In genomic region chr6:134590449-134590848, GRCh38 we compare ENCODE assay signal across 20 cellular contexts.
A peak's percentile ranks its signal among the peaks of the same experiment; 100 is the strongest.
DNase-seq lines count a peak whose midpoint lies in the region; ATAC-seq and TF ChIP-seq lines count a peak whose summit lies in the region.
"Had no signal": no experiment of that assay in that cellular context is flagged by ENCODE, and none has a peak within 500 bp of the region (broad histone marks: within the 10 kb centered on the region; RNA-seq: fewer than 3 reads in every experiment).

No MANE protein-coding gene starts in this region.

- no peak overlapping the region for H2BK15ac ChIP-seq in mesenchymal stem cell (ENCODE audit: low read depth, poor library complexity, severe bottlenecking)

- H3K4me3 ChIP-seq in astrocyte of the spinal cord (ENCODE audit: low read depth, low read length) = no peak overlapping the region
- no peak overlapping the region for H3K4me3 ChIP-seq in mesenchymal stem cell (ENCODE audit: insufficient read depth in 1 of 2, low read depth in 1 of 2, low read length in 2 of 2)
- H3K4me3 ChIP-seq in upper lobe of left lung = no peak overlapping the region
- H3K4me3 ChIP-seq: neural progenitor cell, sigmoid colon, uterus had no signal

- in situ Hi-C loops in astrocyte of the spinal cord (cut with HindIII; ENCODE audit: low sequenced_read_pairs) = no loop called here

- H2AK5ac ChIP-seq in mesenchymal stem cell (ENCODE audit: low read length, severe bottlenecking) = no peak overlapping the region

- no peak overlapping the region for H3K4me2 ChIP-seq in mesenchymal stem cell (ENCODE audit: low read length, poor library complexity, severe bottlenecking)
- H3K4me2 ChIP-seq: neural progenitor cell had no signal

- H3K9me3 ChIP-seq in mesenchymal stem cell (ENCODE audit: control insufficient read depth, low read length) (no peaks in the 10 kb centered on the region), upper lobe of left lung (no peaks in the 10 kb centered on the region)
- H3K9me3 ChIP-seq: sigmoid colon, uterus had no signal

- no peaks in the 10 kb centered on the region for H3K36me3 ChIP-seq in mesenchymal stem cell (ENCODE audit: control insufficient read depth in 1 of 2, insufficient read depth in 2 of 2, low read depth in 1 of 2, low read length in 2 of 2)
- no peaks in the 10 kb centered on the region for H3K36me3 ChIP-seq in upper lobe of left lung
- H3K36me3 ChIP-seq: neural progenitor cell, sigmoid colon, uterus had no signal

- TF ChIP-seq CTCF in astrocyte of the spinal cord (IDR thresholded peaks at IDR 0.05; ENCODE audit: low read depth, low read length) = no peak
- no peak for TF ChIP-seq CTCF in upper lobe of left lung (IDR thresholded peaks at IDR 0.05)

- H3K27ac ChIP-seq in mesenchymal stem cell (ENCODE audit: low read length, poor library complexity, severe bottlenecking) (no peak overlapping the region), upper lobe of left lung (no peak overlapping the region)
- H3K27ac ChIP-seq: neural progenitor cell, sigmoid colon, uterus had no signal

- H3K18ac ChIP-seq in mesenchymal stem cell (ENCODE audit: low read depth in 1 of 2, low read length in 2 of 2) = no peak overlapping the region

- ATAC-seq in upper lobe of left lung (ENCODE audit: low FRiP score in 2 of 2) (no peak), HG02623 (IDR thresholded peaks at IDR 0.05; ENCODE audit: unreplicated experiment) (no peak)
- ATAC-seq: activated naive CD8-positive, alpha-beta T cell treated with anti-CD3 and anti-CD28 coated beads, Interleukin-2, amount 50 U/mL, for 24 hours; Right ventricle myocardium inferior; stimulated activated naive B cell treated with anti-CD40 and anti-IgM and Interleukin-4, amounts not matched to agents 10 μg/mL and 1 μg/mL and 100 μg/mL, for 72 hours had no signal

- H3K23ac ChIP-seq in mesenchymal stem cell (ENCODE audit: low read length in 2 of 2) = no peak overlapping the region

- no peak for TF ChIP-seq EP300 in upper lobe of left lung (IDR thresholded peaks at IDR 0.05)

- no peak overlapping the region for H2BK12ac ChIP-seq in mesenchymal stem cell (ENCODE audit: low read length in 2 of 2)

- H4K8ac ChIP-seq in mesenchymal stem cell (ENCODE audit: low read length) = no peak overlapping the region

- no peak overlapping the region for H3K4ac ChIP-seq in mesenchymal stem cell (ENCODE audit: low read depth in 1 of 2, low read length in 2 of 2)

- peak overlapping the region; percentile 65 for H3K9ac ChIP-seq in mesenchymal stem cell (ENCODE audit: low read length)
- H3K9ac ChIP-seq: neural progenitor cell had no signal

- H3K79me1 ChIP-seq in mesenchymal stem cell (replicated peaks; ENCODE audit: low read length, poor library complexity, severe bottlenecking) = no peaks in the 10 kb centered on the region

- H2AFZ ChIP-seq in mesenchymal stem cell (ENCODE audit: low read depth, low read length) = no peak overlapping the region
- H2AFZ ChIP-seq: neural progenitor cell had no signal

- WGBS in mesenchymal stem cell = 94% methylated on average over 7 of the region's 7 CpGs
- 90 to 93% methylated on average over 7 of the region's 7 CpGs for WGBS in upper lobe of left lung, 2 donors

- H3K27me3 ChIP-seq in mesenchymal stem cell (ENCODE audit: control insufficient read depth in 1 of 2, insufficient read depth in 1 of 2, low read length in 2 of 2) (no peaks in the 10 kb centered on the region), upper lobe of left lung (no peaks in the 10 kb centered on the region)
- H3K27me3 ChIP-seq: neural progenitor cell, sigmoid colon, uterus had no signal

- no peak overlapping the region for H3K14ac ChIP-seq in mesenchymal stem cell (ENCODE audit: low read length in 2 of 2)

- no peak overlapping the region for H2BK5ac ChIP-seq in mesenchymal stem cell (ENCODE audit: low read depth, low read length, poor library complexity, severe bottlenecking)

- peaks cover 2% of the 10 kb centered on the region for H3K4me1 ChIP-seq in mesenchymal stem cell (ENCODE audit: control insufficient read depth, insufficient read depth, low read depth, low read length)
- no peaks in the 10 kb centered on the region for H3K4me1 ChIP-seq in upper lobe of left lung
- H3K4me1 ChIP-seq: neural progenitor cell, sigmoid colon, uterus had no signal

- DNase-seq in AG08396 (ENCODE audit: low spot score) (peak; percentile 9), LHCN-M2 (ENCODE audit: low read depth) (peak; percentile 10), astrocyte of the spinal cord (ENCODE audit: low read depth, low spot score) (peak; percentile 40), mesenchymal stem cell (no peak), upper lobe of left lung (no peak), NCI-H345 (lab: John Stamatoyannopoulos, UW) (no peak)
- DNase-seq in activated CD4-positive, CD25-positive, alpha-beta regulatory T cell (lab: John Stamatoyannopoulos, UW) = no peak
- DNase-seq: activated naive CD8-positive, alpha-beta T cell treated with anti-CD3 and anti-CD28 coated beads, Interleukin-2, amount 50 U/mL, for 24 hours; activated T-cell treated with anti-CD3 and anti-CD28 coated beads, Interleukin-2, amount 50 U/mL, for 48 hours; DMS 273 treated with DMSO at 0.1 percent for 48 hours; H9; Kasumi-1; NCI-H187; NCI-H69; sigmoid colon; stimulated activated naive B cell treated with anti-CD40 and anti-IgM and Interleukin-4, amounts not matched to agents 10 μg/mL and 1 μg/mL and 100 μg/mL, for 72 hours; uterus had no signal

- H2BK120ac ChIP-seq in mesenchymal stem cell (ENCODE audit: low read depth, low read length) = no peak overlapping the region

- no peak overlapping the region for H4K91ac ChIP-seq in mesenchymal stem cell (ENCODE audit: low read length)

- no peak for TF ChIP-seq POLR2A in upper lobe of left lung (IDR thresholded peaks at IDR 0.05)

Comparison
In these comparisons a context has a peak if more than half of its experiments do, and no peak if none do; other contexts are left out.
1. DNase-seq: peak in AG08396 (single experiment), LHCN-M2 (single experiment) and astrocyte of the spinal cord (single experiment); none in mesenchymal stem cell (single experiment), upper lobe of left lung (0 of 2), NCI-H345 (single experiment) and activated CD4-positive, CD25-positive, alpha-beta regulatory T cell (0 of 4).